In the genomic region with DNA sequence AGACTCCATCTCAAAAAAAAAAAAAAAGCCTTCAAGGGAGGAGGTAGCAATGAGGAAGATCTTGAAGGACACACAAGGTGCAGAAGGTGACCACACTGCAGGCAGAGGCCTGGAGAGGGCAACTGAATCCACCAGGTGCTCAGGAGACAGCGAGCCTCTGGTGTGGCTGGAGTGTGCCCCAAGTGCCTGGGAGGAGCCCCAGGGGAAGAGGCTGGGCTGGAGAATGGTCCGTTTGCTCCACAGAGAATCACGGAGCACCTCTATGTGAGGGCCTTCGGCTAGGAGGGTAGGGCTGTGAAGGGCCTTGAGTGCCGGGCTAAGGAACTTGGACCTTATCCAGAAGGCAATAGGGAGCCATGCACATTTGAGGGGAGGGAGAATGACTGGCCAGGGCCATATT, we compare ENCODE assay signal across 21 cellular contexts. TPM values are rescaled to one million over a fixed set of nuclear protein-coding genes. Genes with fewer than 3 reads are reported as not detected.
A peak's percentile ranks its signal among the peaks of the same experiment; 100 is the strongest.
DNase-seq lines count a peak whose midpoint lies in the region; ATAC-seq, FAIRE-seq and TF ChIP-seq lines count a peak whose summit lies in the region.
"Had no signal": no experiment of that assay in that cellular context is flagged by ENCODE, and none has a peak within 500 bp of the region (broad histone marks: within the 10 kb centered on the region; RNA-seq: fewer than 3 reads in every experiment).

No MANE protein-coding gene starts in this region.

- no peak overlapping the region for H3K4me3 Mint-ChIP-seq in CD8-positive, alpha-beta T cell
- H3K4me3 Mint-ChIP-seq: activated naive CD8-positive, alpha-beta T cell treated with anti-CD3 and anti-CD28 coated beads, Interleukin-2, amount 10 ng/mL, durations not matched to agents 7 days and 5 days; activated T-cell treated with anti-CD3 and anti-CD28 coated beads, Interleukin-2, amount 50 U/mL, for 24 hours had no signal

- no peaks in the 10 kb centered on the region for H3K4me1 ChIP-seq in right lobe of liver
- no peaks in the 10 kb centered on the region for H3K4me1 ChIP-seq in HepG2 (ENCODE audit: insufficient read depth, low read length)
- H3K4me1 ChIP-seq in esophagus muscularis mucosa, result peaks cover 28 to 50% (median 43%) of the 10 kb centered on the region in 4 donors
- H3K4me1 ChIP-seq in muscle layer of duodenum (ENCODE audit: control insufficient read depth in 1 of 2, insufficient read depth in 2 of 2, low read length in 2 of 2), result peaks cover 0 to 15% of the 10 kb centered on the region in 2 donors
- H3K4me1 ChIP-seq in CD8-positive, alpha-beta T cell (ENCODE audit: insufficient read depth, low read length), result no peaks in the 10 kb centered on the region
- H3K4me1 ChIP-seq in SJCRH30, result no peaks in the 10 kb centered on the region
- H3K4me1 ChIP-seq: foreskin keratinocyte, uterus had no signal

- no peak for TF ChIP-seq CTCF in right lobe of liver (IDR thresholded peaks at IDR 0.05)
- no peak for TF ChIP-seq CTCF in HepG2 (CRISPR knock-in tag; IDR thresholded peaks at IDR 0.05)
- TF ChIP-seq CTCF in esophagus muscularis mucosa (IDR thresholded peaks at IDR 0.05), result no peak
- TF ChIP-seq CTCF in CD8-positive, alpha-beta T cell (IDR thresholded peaks at IDR 0.05), result no peak
- no peak for TF ChIP-seq CTCF in omental fat pad (IDR thresholded peaks at IDR 0.05)

- BruUV-seq in HepG2 (replicated peaks; lab: Mats Ljungman, UMichigan), result no TSS peak

- H3K27ac ChIP-seq in right lobe of liver, result no peak overlapping the region
- no peak overlapping the region for H3K27ac ChIP-seq in HepG2 (ENCODE audit: extremely low read length, insufficient read depth, low read length)
- peak overlapping the region; percentile 66 to 77 (median 68) for H3K27ac ChIP-seq in esophagus muscularis mucosa (replicated peaks in 1 of 4)
- H3K27ac ChIP-seq in muscle layer of duodenum (ENCODE audit: low read length), result peak overlapping the region; percentile 65
- H3K27ac ChIP-seq in CD8-positive, alpha-beta T cell (ENCODE audit: low read depth, low read length), result no peak overlapping the region
- no peak overlapping the region for H3K27ac ChIP-seq in SJCRH30
- H3K27ac ChIP-seq: foreskin keratinocyte had no signal

- no peak overlapping the region for H3K27ac Mint-ChIP-seq in CD8-positive, alpha-beta T cell
- H3K27ac Mint-ChIP-seq: activated naive CD8-positive, alpha-beta T cell treated with anti-CD3 and anti-CD28 coated beads, Interleukin-2, amount 10 ng/mL, durations not matched to agents 7 days and 5 days; activated T-cell treated with anti-CD3 and anti-CD28 coated beads, Interleukin-2, amount 50 U/mL, for 24 hours; immature natural killer cell had no signal

- TF ChIP-seq POLR2A in right lobe of liver (IDR thresholded peaks at IDR 0.05) (no peak), HepG2 (IDR thresholded peaks at IDR 0.05; ENCODE audit: insufficient read depth in 1 of 2, low read depth in 2 of 2, low read length in 2 of 2) (no peak), esophagus muscularis mucosa (IDR thresholded peaks at IDR 0.05; ENCODE audit: low read depth) (no peak)

- peaks cover 17% of the 10 kb centered on the region for H3K36me3 Mint-ChIP-seq in CD8-positive, alpha-beta T cell

- peaks cover 17% of the 10 kb centered on the region for H3K79me2 ChIP-seq in HepG2 (ENCODE audit: insufficient read depth, low read length)

- no peak for TF ChIP-seq RAD21 in HepG2 (CRISPR knock-in tag; IDR thresholded peaks at IDR 0.05)

- 70% methylated on average over 2 of the region's 5 CpGs for WGBS in right lobe of liver (ENCODE audit: insufficient coverage, low coverage, low lambda C conversion rate, missing lambda C conversion rate)
- 92% methylated on average over 5 of the region's 5 CpGs for WGBS in HepG2 (ENCODE audit: low lambda C conversion rate)
- 78% methylated on average over 5 of the region's 5 CpGs for WGBS in esophagus muscularis mucosa

- H4K20me1 ChIP-seq in HepG2 (ENCODE audit: insufficient read depth, low read length), result peaks cover 21% of the 10 kb centered on the region

- CTCF ChIA-PET in HepG2 (lab: Yijun Ruan, JAX; ENCODE audit: low intra/inter-chr PET ratio, low total read pairs), result no interaction called here
- CTCF ChIA-PET in CD8-positive, alpha-beta T cell (lab: Charles Lee), result no interaction called here

- no peaks in the 10 kb centered on the region for H3K9me3 ChIP-seq in right lobe of liver
- H3K9me3 ChIP-seq in HepG2 (ENCODE audit: low read length), result no peaks in the 10 kb centered on the region
- no peaks in the 10 kb centered on the region for H3K9me3 ChIP-seq in esophagus muscularis mucosa
- H3K9me3 ChIP-seq in muscle layer of duodenum (ENCODE audit: control insufficient read depth in 1 of 2, low read length in 2 of 2), result no peaks in the 10 kb centered on the region
- H3K9me3 ChIP-seq in CD8-positive, alpha-beta T cell (ENCODE audit: low read length), result no peaks in the 10 kb centered on the region
- H3K9me3 ChIP-seq in SJCRH30 (replicated peaks), result no peaks in the 10 kb centered on the region
- H3K9me3 ChIP-seq: Caco-2, SK-N-SH, uterus had no signal

- H3K9me3 Mint-ChIP-seq in CD8-positive, alpha-beta T cell, result no peaks in the 10 kb centered on the region
- H3K9me3 Mint-ChIP-seq: activated naive CD8-positive, alpha-beta T cell treated with anti-CD3 and anti-CD28 coated beads, Interleukin-2, amount 10 ng/mL, durations not matched to agents 7 days and 5 days; activated T-cell treated with anti-CD3 and anti-CD28 coated beads, Interleukin-2, amount 50 U/mL, for 24 hours; immature natural killer cell had no signal

- no peak overlapping the region for H3K4me2 ChIP-seq in HepG2 (ENCODE audit: low read depth, low read length)
- H3K4me2 ChIP-seq: SK-N-SH had no signal

- POLR2A ChIA-PET in HepG2 (lab: Yijun Ruan, JAX), result no interaction called here
- POLR2A ChIA-PET in CD8-positive, alpha-beta T cell (lab: Charles Lee), result interaction anchor here (0.7 kb wide), 1 partner anchor 50 kb away, joined by 3 read pairs; no protein-coding TSS in a partner anchor

- no peak for TF ChIP-seq EP300 in HepG2 (IDR thresholded peaks at IDR 0.05; ENCODE audit: low read depth in 2 of 2, low read length in 2 of 2)
- no peak for TF ChIP-seq EP300 in HepG2 (CRISPR knock-in tag; IDR thresholded peaks at IDR 0.05; ENCODE audit: borderline replicate concordance)
- TF ChIP-seq EP300 in esophagus muscularis mucosa (IDR thresholded peaks at IDR 0.05), result no peak

- H3K27me3 Mint-ChIP-seq in CD8-positive, alpha-beta T cell (ENCODE audit: low read depth), result no peaks in the 10 kb centered on the region
- H3K27me3 Mint-ChIP-seq: activated naive CD8-positive, alpha-beta T cell treated with anti-CD3 and anti-CD28 coated beads, Interleukin-2, amount 10 ng/mL, durations not matched to agents 7 days and 5 days; activated T-cell treated with anti-CD3 and anti-CD28 coated beads, Interleukin-2, amount 50 U/mL, for 24 hours had no signal

- H3K4me3 ChIP-seq in right lobe of liver (no peak overlapping the region), HepG2 (replicated peaks in 1 of 3; ENCODE audit: insufficient read depth in 1 of 3, low read depth in 2 of 3, low read length in 3 of 3) (no peak overlapping the region), esophagus muscularis mucosa (no peak overlapping the region), muscle layer of duodenum (ENCODE audit: low read depth in 1 of 2, low read length in 2 of 2) (no peak overlapping the region), SJCRH30 (no peak overlapping the region)
- no peak overlapping the region for H3K4me3 ChIP-seq in CD8-positive, alpha-beta T cell (ENCODE audit: low read depth, low read length)
- H3K4me3 ChIP-seq: uterus had no signal

- H3K36me3 ChIP-seq in right lobe of liver, result no peaks in the 10 kb centered on the region
- peaks cover 6 to 14% of the 10 kb centered on the region in 2 experiments; a peak in 4 of 5 replicates for H3K36me3 ChIP-seq in HepG2 (replicated peaks in 1 of 2; ENCODE audit: control insufficient read depth in 1 of 2, insufficient read depth in 2 of 2, low read length in 2 of 2)
- peaks cover 0 to 2% (median 0%) of the 10 kb centered on the region in 4 donors for H3K36me3 ChIP-seq in esophagus muscularis mucosa
- no peaks in the 10 kb centered on the region for H3K36me3 ChIP-seq in muscle layer of duodenum (ENCODE audit: control insufficient read depth in 1 of 2, insufficient read depth in 2 of 2, low read length in 2 of 2)
- no peaks in the 10 kb centered on the region for H3K36me3 ChIP-seq in CD8-positive, alpha-beta T cell (ENCODE audit: insufficient read depth, low read length)
- H3K36me3 ChIP-seq in SJCRH30, result peaks cover 15% of the 10 kb centered on the region
- H3K36me3 ChIP-seq: uterus had no signal

- peaks cover 24% of the 10 kb centered on the region for H3K4me1 Mint-ChIP-seq in CD8-positive, alpha-beta T cell (ENCODE audit: low read depth)

- intact Hi-C loops in right lobe of liver (cut with DNase I), result no loop called here
- intact Hi-C loops in HepG2 (cut with micrococcal nuclease; ENCODE audit: unreplicated experiment), result no loop called here
- intact Hi-C loops in esophagus muscularis mucosa (cut with DNase I), result no loop called here
- intact Hi-C loops in CD8-positive, alpha-beta T cell (cut with DNase I, micrococcal nuclease), result no loop called here

- H3K27me3 ChIP-seq in right lobe of liver (no peaks in the 10 kb centered on the region), HepG2 (ENCODE audit: control insufficient read depth in 1 of 2, insufficient read depth in 2 of 2, low read length in 2 of 2) (no peaks in the 10 kb centered on the region), esophagus muscularis mucosa (no peaks in the 10 kb centered on the region), muscle layer of duodenum (ENCODE audit: low read depth, low read length) (no peaks in the 10 kb centered on the region), SJCRH30 (no peaks in the 10 kb centered on the region)
- no peaks in the 10 kb centered on the region for H3K27me3 ChIP-seq in CD8-positive, alpha-beta T cell (ENCODE audit: insufficient read depth, low read length)
- H3K27me3 ChIP-seq: foreskin keratinocyte, uterus had no signal

- no peak overlapping the region for H3K9ac ChIP-seq in HepG2 (ENCODE audit: insufficient read depth, low read depth, low read length)
- H3K9ac ChIP-seq: SK-N-SH had no signal

- DNase-seq in right lobe of liver, result no peak
- DNase-seq in HepG2 (ENCODE audit: low spot score), result no peak
- no peak for DNase-seq in esophagus muscularis mucosa (ENCODE audit: extremely low spot score)
- DNase-seq in stimulated activated CD4-positive, alpha-beta T cell treated with anti-CD3 and anti-CD28 coated beads, Interleukin-12 subunit alpha, Interleukin-12 subunit beta, amount 100 ng/mL, for 4 hours, result no peak
- no peak for DNase-seq in CD8-positive, alpha-beta T cell
- no peak for DNase-seq in omental fat pad (ENCODE audit: low spot score)
- DNase-seq in SJCRH30, result no peak
- DNase-seq: activated naive CD8-positive, alpha-beta T cell treated with anti-CD3 and anti-CD28 coated beads, Interleukin-2, amount 10 ng/mL, durations not matched to agents 7 days and 5 days; activated T-cell treated with anti-CD3 and anti-CD28 coated beads, Interleukin-2, amount 50 U/mL, for 24 hours; central memory CD4-positive, alpha-beta T cell; foreskin keratinocyte; midbrain; NCI-H446; occipital lobe; SK-N-SH; stimulated activated naive CD4-positive, alpha-beta T cell; uterus had no signal

- no peak for FAIRE-seq in HepG2 (lab: Jason Lieb, UNC)

- ATAC-seq in right lobe of liver, result peak in 3 of 4 donors; percentile 18 to 33 (median 33)
- ATAC-seq in HepG2, result no peak; the same call in 1 of the 3 replicates
- ATAC-seq in CD8-positive, alpha-beta T cell, result no peak
- no peak for ATAC-seq in omental fat pad (ENCODE audit: low FRiP score)
- ATAC-seq: foreskin keratinocyte had no signal

- no peak overlapping the region for H2AFZ ChIP-seq in HepG2 (ENCODE audit: low read length)

- in situ Hi-C loops in HepG2 (cut with HindIII; ENCODE audit: extremely low pct_ligation_motif_present, low pct_unique_long_range_greater_than_20kb), result no loop called here

RNA-seq across cellular contexts. Expression of gene ARRB1, which starts 50.3 kb away (rescaled TPM):
- 10 to 100 TPM in 5 of 6 experiments, 1 to 10 TPM in 1; 8.6 to 26.4 (median 24.5) TPM for total RNA-seq in right lobe of liver
- 22.5 and 25.2 TPM in 2 replicates for total RNA-seq in HepG2 (2016; rRNA removed; fragmentation: Illumina TruSeq; extraction: Trizol)
- total RNA-seq in HepG2 (2016; cell fraction: cytosol; rRNA removed; fragmentation: Illumina TruSeq; extraction: Trizol; ENCODE audit: low read depth), result 15.2 and 19.6 TPM in 2 replicates
- 21.7 and 25.0 TPM in 2 replicates for total RNA-seq in HepG2 (2016; cell fraction: insoluble cytoplasmic fraction; rRNA removed; fragmentation: Illumina TruSeq; extraction: Trizol)
- 20.4 and 20.9 TPM in 2 replicates for total RNA-seq in HepG2 (2016; cell fraction: membrane; rRNA removed; fragmentation: Illumina TruSeq; extraction: Trizol)
- total RNA-seq in HepG2 (2016; cell fraction: nucleus; rRNA removed; fragmentation: Illumina TruSeq; extraction: Trizol), result 15.7 and 24.9 TPM in 2 replicates
- polyA plus RNA-seq in HepG2 (2011; rRNA removed), result 35.7 and 35.9 TPM in 2 replicates
- 33.5 and 41.0 TPM in 2 replicates for polyA plus RNA-seq in HepG2 (2011; cell fraction: cytosol; rRNA removed)
- 50.3 and 56.4 TPM in 2 replicates for polyA plus RNA-seq in HepG2 (2011; cell fraction: nucleus; rRNA removed)
- 25.7 and 29.8 TPM in 2 replicates for polyA plus RNA-seq in HepG2 (2012)
- 19.3 and 20.1 TPM in 2 replicates for polyA plus RNA-seq in HepG2 (2016; cell fraction: cytosol; fragmentation: Illumina TruSeq; extraction: Trizol; ENCODE audit: low read depth)
- 33.2 and 40.0 TPM in 2 replicates for polyA plus RNA-seq in HepG2 (2016; cell fraction: insoluble cytoplasmic fraction; fragmentation: Illumina TruSeq; extraction: Trizol; ENCODE audit: low read depth)
- 23.0 and 27.7 TPM in 2 replicates for polyA plus RNA-seq in HepG2 (2016; cell fraction: membrane; fragmentation: Illumina TruSeq; extraction: Trizol; ENCODE audit: low read depth)
- polyA plus RNA-seq in HepG2 (2016; cell fraction: nucleus; fragmentation: Illumina TruSeq; extraction: Trizol; ENCODE audit: insufficient read depth, low read depth), result 26.7 and 32.1 TPM in 2 replicates
- polyA minus RNA-seq in HepG2 (2011; rRNA and poly(A)+ RNA removed; ENCODE audit: low replicate concordance), result 48.7 and 175 TPM in 2 replicates
- 37.4 and 40.0 TPM in 2 replicates for polyA minus RNA-seq in HepG2 (2011; cell fraction: cytosol; rRNA and poly(A)+ RNA removed)
- 68.6 and 72.2 TPM in 2 replicates for polyA minus RNA-seq in HepG2 (2011; cell fraction: nucleus; rRNA and poly(A)+ RNA removed)
- total RNA-seq in esophagus muscularis mucosa, result 100 to 1,000 TPM in 1 of 4 donors, 10 to 100 TPM in 3; 41.1 to 102 (median 76.7) TPM
- total RNA-seq in CD8-positive, alpha-beta T cell, result 10 to 100 TPM; 25.1 to 26.5 TPM
- 10 to 100 TPM; 34.7 to 75.0 (median 58.1) TPM for total RNA-seq in omental fat pad
- total RNA-seq in SJCRH30 (2014; rRNA removed; shearing (Covaris generic)), result 112 and 121 TPM in 2 replicates
- total RNA-seq: OCI-LY7 had no signal

Comparison
In these comparisons a context has a peak if more than half of its experiments do, and no peak if none do; other contexts are left out.
1. ATAC-seq: peak in right lobe of liver (3 of 4); none in HepG2 (single experiment), CD8-positive, alpha-beta T cell (single experiment) and omental fat pad (single experiment).
2. H3K27ac ChIP-seq: peak in esophagus muscularis mucosa (4 of 4) and muscle layer of duodenum (single experiment); none in right lobe of liver (0 of 3), HepG2 (single experiment), CD8-positive, alpha-beta T cell (single experiment) and SJCRH30 (single experiment).